9 cellular contexts compared by ENCODE assay signal in genomic region chr9:124280176-124280691, GRCh38. TPM values are rescaled to one million over a fixed set of nuclear protein-coding genes. Genes with fewer than 3 reads are reported as not detected.
DNase-seq lines count a peak whose midpoint lies in the region; ATAC-seq and TF ChIP-seq lines count a peak whose summit lies in the region.
"Had no signal": no experiment of that assay in that cellular context is flagged by ENCODE, and none has a peak within 500 bp of the region (broad histone marks: within the 10 kb centered on the region; RNA-seq: fewer than 3 reads in every experiment).

No MANE protein-coding gene starts in this region.

- no peak for TF ChIP-seq CTCF in dorsolateral prefrontal cortex (IDR thresholded peaks at IDR 0.05 in 54 of 56, conservative IDR thresholded peaks at IDR 0.05 in 2 of 56; ENCODE audit: low read depth in 1 of 56, partially characterized antibody in 56 of 56)
- no peak for TF ChIP-seq CTCF in lower lobe of right lung (IDR thresholded peaks at IDR 0.05)
- TF ChIP-seq CTCF in thyroid gland (IDR thresholded peaks at IDR 0.05), result no peak
- TF ChIP-seq CTCF in GM23338 (conservative IDR thresholded peaks at IDR 0.05; ENCODE audit: low read depth in 2 of 2), result no peak
- TF ChIP-seq CTCF in GM13976 (IDR thresholded peaks at IDR 0.05; ENCODE audit: borderline replicate concordance, control extremely low read depth, extremely low read depth, insufficient read depth, missing control alignments), result no peak

- peaks cover 5% of the 10 kb centered on the region; the same call in 1 of the 2 replicates for H3K79me2 ChIP-seq in GM23338 (replicated peaks; ENCODE audit: insufficient read depth)

- ATAC-seq in lower lobe of right lung (peak; percentile 50 to 79), GM23338 (no peak), HG02870 (IDR thresholded peaks at IDR 0.05; ENCODE audit: unreplicated experiment) (no peak)

- peak; percentile 57; the same call in 1 of the 2 replicates for TF ChIP-seq EP300 in Ishikawa (IDR thresholded peaks at IDR 0.05; ENCODE audit: borderline replicate concordance)

- peaks cover 11% of the 10 kb centered on the region for H3K4me1 Mint-ChIP-seq in GM23338

- no peak for DNase-seq in dorsolateral prefrontal cortex
- DNase-seq in lower lobe of right lung, result peak; percentile 64
- DNase-seq in thyroid gland, result peak; percentile 84
- DNase-seq in GM23338 (ENCODE audit: low spot score), result no peak
- DNase-seq in NCI-H1694 (lab: John Stamatoyannopoulos, UW), result no peak
- no peak for DNase-seq in GM13976 (ENCODE audit: low spot score)
- DNase-seq: activated CD4-positive, alpha-beta T cell treated with anti-CD3 and anti-CD28 coated beads, Interleukin-2, amount 50 U/mL, for 48 hours had no signal

- H3K27ac Mint-ChIP-seq in GM23338, result no peak overlapping the region

- no peaks in the 10 kb centered on the region; the same call in 1 of the 2 replicates for H4K20me1 ChIP-seq in GM23338 (replicated peaks; ENCODE audit: insufficient read depth)

- H3K9me2 ChIP-seq in GM23338 (ENCODE audit: insufficient read depth), result no peaks in the 10 kb centered on the region

- 13 to 14% methylated on average over 9 to 13 of the region's 16 CpGs for WGBS in thyroid gland, 2 donors

- no peaks in the 10 kb centered on the region for H3K9me3 ChIP-seq in lower lobe of right lung
- H3K9me3 ChIP-seq in thyroid gland, result no peaks in the 10 kb centered on the region

- no peaks in the 10 kb centered on the region for H3F3A ChIP-seq in GM23338 (replicated peaks; ENCODE audit: low read depth)

- H3K4me3 Mint-ChIP-seq in GM23338, result no peak overlapping the region

- intact Hi-C loops in dorsolateral prefrontal cortex (cut with DNase I), result no loop called here
- intact Hi-C loops in lower lobe of right lung (cut with DNase I), result no loop called here
- intact Hi-C loops in thyroid gland (cut with DNase I), result no loop called here

- in situ Hi-C loops in GM13976 (cut with MboI; ENCODE audit: low sequenced_read_pairs, unreplicated experiment), result no loop called here

- H3K36me3 ChIP-seq in lower lobe of right lung (no peaks in the 10 kb centered on the region), thyroid gland (no peaks in the 10 kb centered on the region), GM23338 (ENCODE audit: insufficient read depth) (no peaks in the 10 kb centered on the region)

- no peak overlapping the region for H3K4me3 ChIP-seq in dorsolateral prefrontal cortex
- H3K4me3 ChIP-seq in lower lobe of right lung, result no peak overlapping the region
- H3K4me3 ChIP-seq in thyroid gland (replicated peaks in 1 of 3), result no peak overlapping the region
- H3K4me3 ChIP-seq in GM23338, result no peak overlapping the region

- no peak overlapping the region for H3K4me2 ChIP-seq in GM23338

- H2AFZ ChIP-seq in GM23338, result no peak overlapping the region

- H3K36me3 Mint-ChIP-seq in GM23338 (ENCODE audit: low read depth), result no peaks in the 10 kb centered on the region

- H3K27ac ChIP-seq in dorsolateral prefrontal cortex (peak overlapping the region in 52 of 59 donors; percentile 19 to 92 (median 77)), lower lobe of right lung (peak overlapping the region; percentile 85), thyroid gland (peak overlapping the region; percentile 82 to 99 (median 88)), GM23338 (ENCODE audit: low read depth) (no peak overlapping the region)

- H3K27me3 Mint-ChIP-seq in GM23338 (ENCODE audit: insufficient read depth, low read depth, poor library complexity), result peaks cover 17% of the 10 kb centered on the region

- no peaks in the 10 kb centered on the region for H3K9me3 Mint-ChIP-seq in GM23338

- no peak for TF ChIP-seq POLR2A in thyroid gland (IDR thresholded peaks at IDR 0.05)

- H3K4me1 ChIP-seq in lower lobe of right lung, result peaks cover 91% of the 10 kb centered on the region
- H3K4me1 ChIP-seq in thyroid gland, result peaks cover 20 to 50% of the 10 kb centered on the region in 2 donors
- no peaks in the 10 kb centered on the region for H3K4me1 ChIP-seq in GM23338 (ENCODE audit: insufficient read depth)

- TF ChIP-seq RAD21 in Ishikawa (IDR thresholded peaks at IDR 0.05; ENCODE audit: low read depth), result no peak

- H3K27me3 ChIP-seq in dorsolateral prefrontal cortex (no peaks in the 10 kb centered on the region), lower lobe of right lung (ENCODE audit: low read depth) (no peaks in the 10 kb centered on the region), thyroid gland (no peaks in the 10 kb centered on the region), GM23338 (ENCODE audit: insufficient read depth) (no peaks in the 10 kb centered on the region)

TF ChIP-seq in Ishikawa, 13 proteins besides CTCF, POLR2A, EP300 and RAD21:
- TF ChIP-seq NFIC (IDR thresholded peaks at IDR 0.05) (peak; percentile 82), CEBPB (IDR thresholded peaks at IDR 0.05) (no peak), TEAD4 (IDR thresholded peaks at IDR 0.05) (peak; percentile 76), ZBTB7A (IDR thresholded peaks at IDR 0.05; ENCODE audit: low read depth) (peak; percentile 42; the same call in 1 of the 2 replicates)

TF ChIP-seq in GM23338, 12 proteins besides CTCF, POLR2A, EP300 and RAD21 (continues in another document):
- no peak for TF ChIP-seq POLR2AphosphoS5 (IDR thresholded peaks at IDR 0.05; ENCODE audit: low read depth)
- TF ChIP-seq EZH2 (IDR thresholded peaks at IDR 0.05; ENCODE audit: low read depth, unreplicated experiment), result no peak
- TF ChIP-seq REST (IDR thresholded peaks at IDR 0.05; ENCODE audit: unreplicated experiment), result no peak
- TF ChIP-seq STAT1 (IDR thresholded peaks at IDR 0.05; ENCODE audit: unreplicated experiment), result no peak
- no peak for TF ChIP-seq ZNF114 (CRISPR knock-in tag; IDR thresholded peaks at IDR 0.05)

RNA-seq across cellular contexts. Expression of gene NEK6, which starts 22.5 kb away (rescaled TPM):
- total RNA-seq in dorsolateral prefrontal cortex (100 to 1,000 TPM in 3 of 120 experiments, 10 to 100 TPM in 117; 31.2 to 112 (median 51.6) TPM), lower lobe of right lung (125 TPM), thyroid gland (10 to 100 TPM; 10.7 to 12.8 (median 11.0) TPM)
- 10.4 and 11.2 TPM in 2 replicates for total RNA-seq in GM23338 (2014; rRNA removed; shearing (Covaris generic))
- 6.5 and 8.1 TPM in 2 replicates for polyA plus RNA-seq in GM23338 (2016; fragmentation: Nextera tagmentation; extraction: Ambion mirVana)

Comparison
In these comparisons a context has a peak if more than half of its experiments do, and no peak if none do; other contexts are left out.
1. DNase-seq: peak in lower lobe of right lung (single experiment) and thyroid gland (2 of 2); none in dorsolateral prefrontal cortex (0 of 10), GM23338 (single experiment), NCI-H1694 (single experiment) and GM13976 (single experiment).
2. ATAC-seq: peak in lower lobe of right lung (2 of 2); none in GM23338 (single experiment) and HG02870 (single experiment).